ENCODE assay signal across 2 cellular contexts in the genomic region with DNA sequence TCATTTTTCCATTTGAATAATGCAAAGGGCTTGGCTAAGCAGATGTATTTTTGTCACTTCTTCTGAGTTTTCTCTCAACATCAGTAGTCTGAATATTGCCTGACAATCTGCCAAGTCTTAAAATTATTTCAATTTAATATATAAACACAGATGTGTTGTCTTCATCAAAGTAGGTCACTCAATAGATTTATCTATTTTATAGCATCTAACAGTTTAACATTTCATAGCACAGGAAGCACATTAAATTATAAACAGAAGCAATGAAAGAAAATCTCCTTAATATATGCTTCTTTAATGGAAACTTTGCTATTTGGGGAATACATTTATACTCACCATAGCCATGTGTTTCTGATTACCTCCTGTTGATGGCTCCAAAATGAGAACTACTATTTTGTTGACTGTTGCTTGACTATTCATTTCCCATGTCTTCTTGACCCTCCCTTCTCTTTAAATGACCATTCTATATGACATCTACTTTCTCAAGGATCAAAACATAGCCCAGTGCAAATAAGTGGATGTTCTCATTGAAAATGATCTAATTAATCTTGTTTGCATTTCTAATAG.
TF ChIP-seq lines count a peak whose summit lies in the region.

No MANE protein-coding gene starts in this region.

TF ChIP-seq in SK-N-SH, 30 proteins besides CTCF, POLR2A, EP300 and RAD21:
- TF ChIP-seq TCF12 (IDR thresholded peaks at IDR 0.05) (peak; percentile 79), RFX5 (IDR thresholded peaks at IDR 0.05; ENCODE audit: low read length) (no peak)

TF ChIP-seq in SK-N-SH treated with all-trans-retinoic acid at 6 μM for 48 hours, 23 proteins besides CTCF, POLR2A, EP300 and RAD21:
- TF ChIP-seq, protein P1, sequence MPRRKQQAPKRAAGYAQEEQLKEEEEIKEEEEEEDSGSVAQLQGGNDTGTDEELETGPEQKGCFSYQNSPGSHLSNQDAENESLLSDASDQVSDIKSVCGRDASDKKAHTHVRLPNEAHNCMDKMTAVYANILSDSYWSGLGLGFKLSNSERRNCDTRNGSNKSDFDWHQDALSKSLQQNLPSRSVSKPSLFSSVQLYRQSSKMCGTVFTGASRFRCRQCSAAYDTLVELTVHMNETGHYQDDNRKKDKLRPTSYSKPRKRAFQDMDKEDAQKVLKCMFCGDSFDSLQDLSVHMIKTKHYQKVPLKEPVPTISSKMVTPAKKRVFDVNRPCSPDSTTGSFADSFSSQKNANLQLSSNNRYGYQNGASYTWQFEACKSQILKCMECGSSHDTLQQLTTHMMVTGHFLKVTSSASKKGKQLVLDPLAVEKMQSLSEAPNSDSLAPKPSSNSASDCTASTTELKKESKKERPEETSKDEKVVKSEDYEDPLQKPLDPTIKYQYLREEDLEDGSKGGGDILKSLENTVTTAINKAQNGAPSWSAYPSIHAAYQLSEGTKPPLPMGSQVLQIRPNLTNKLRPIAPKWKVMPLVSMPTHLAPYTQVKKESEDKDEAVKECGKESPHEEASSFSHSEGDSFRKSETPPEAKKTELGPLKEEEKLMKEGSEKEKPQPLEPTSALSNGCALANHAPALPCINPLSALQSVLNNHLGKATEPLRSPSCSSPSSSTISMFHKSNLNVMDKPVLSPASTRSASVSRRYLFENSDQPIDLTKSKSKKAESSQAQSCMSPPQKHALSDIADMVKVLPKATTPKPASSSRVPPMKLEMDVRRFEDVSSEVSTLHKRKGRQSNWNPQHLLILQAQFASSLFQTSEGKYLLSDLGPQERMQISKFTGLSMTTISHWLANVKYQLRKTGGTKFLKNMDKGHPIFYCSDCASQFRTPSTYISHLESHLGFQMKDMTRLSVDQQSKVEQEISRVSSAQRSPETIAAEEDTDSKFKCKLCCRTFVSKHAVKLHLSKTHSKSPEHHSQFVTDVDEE (CRISPR knock-in tag; IDR thresholded peaks at IDR 0.05): no peak
- no peak for TF ChIP-seq ZFP3 (CRISPR knock-in tag; IDR thresholded peaks at IDR 0.05)
- TF ChIP-seq POU6F1 (CRISPR knock-in tag; IDR thresholded peaks at IDR 0.05; ENCODE audit: borderline replicate concordance, low read depth): no peak
- TF ChIP-seq, protein P2, sequence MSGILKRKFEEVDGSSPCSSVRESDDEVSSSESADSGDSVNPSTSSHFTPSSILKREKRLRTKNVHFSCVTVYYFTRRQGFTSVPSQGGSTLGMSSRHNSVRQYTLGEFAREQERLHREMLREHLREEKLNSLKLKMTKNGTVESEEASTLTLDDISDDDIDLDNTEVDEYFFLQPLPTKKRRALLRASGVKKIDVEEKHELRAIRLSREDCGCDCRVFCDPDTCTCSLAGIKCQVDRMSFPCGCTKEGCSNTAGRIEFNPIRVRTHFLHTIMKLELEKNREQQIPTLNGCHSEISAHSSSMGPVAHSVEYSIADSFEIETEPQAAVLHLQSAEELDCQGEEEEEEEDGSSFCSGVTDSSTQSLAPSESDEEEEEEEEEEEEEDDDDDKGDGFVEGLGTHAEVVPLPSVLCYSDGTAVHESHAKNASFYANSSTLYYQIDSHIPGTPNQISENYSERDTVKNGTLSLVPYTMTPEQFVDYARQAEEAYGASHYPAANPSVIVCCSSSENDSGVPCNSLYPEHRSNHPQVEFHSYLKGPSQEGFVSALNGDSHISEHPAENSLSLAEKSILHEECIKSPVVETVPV (CRISPR knock-in tag; IDR thresholded peaks at IDR 0.05): no peak
- TF ChIP-seq, protein P3, sequence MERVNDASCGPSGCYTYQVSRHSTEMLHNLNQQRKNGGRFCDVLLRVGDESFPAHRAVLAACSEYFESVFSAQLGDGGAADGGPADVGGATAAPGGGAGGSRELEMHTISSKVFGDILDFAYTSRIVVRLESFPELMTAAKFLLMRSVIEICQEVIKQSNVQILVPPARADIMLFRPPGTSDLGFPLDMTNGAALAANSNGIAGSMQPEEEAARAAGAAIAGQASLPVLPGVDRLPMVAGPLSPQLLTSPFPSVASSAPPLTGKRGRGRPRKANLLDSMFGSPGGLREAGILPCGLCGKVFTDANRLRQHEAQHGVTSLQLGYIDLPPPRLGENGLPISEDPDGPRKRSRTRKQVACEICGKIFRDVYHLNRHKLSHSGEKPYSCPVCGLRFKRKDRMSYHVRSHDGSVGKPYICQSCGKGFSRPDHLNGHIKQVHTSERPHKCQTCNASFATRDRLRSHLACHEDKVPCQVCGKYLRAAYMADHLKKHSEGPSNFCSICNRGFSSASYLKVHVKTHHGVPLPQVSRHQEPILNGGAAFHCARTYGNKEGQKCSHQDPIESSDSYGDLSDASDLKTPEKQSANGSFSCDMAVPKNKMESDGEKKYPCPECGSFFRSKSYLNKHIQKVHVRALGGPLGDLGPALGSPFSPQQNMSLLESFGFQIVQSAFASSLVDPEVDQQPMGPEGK (CRISPR knock-in tag; IDR thresholded peaks at IDR 0.05; ENCODE audit: borderline replicate concordance): no peak
- TF ChIP-seq ESRRG (CRISPR knock-in tag; IDR thresholded peaks at IDR 0.05): no peak
- TF ChIP-seq ZNF8 (CRISPR knock-in tag; IDR thresholded peaks at IDR 0.05): no peak
- TF ChIP-seq TOX (CRISPR knock-in tag; IDR thresholded peaks at IDR 0.05; ENCODE audit: borderline replicate concordance): no peak
- no peak for TF ChIP-seq ZC3H10 (CRISPR knock-in tag; IDR thresholded peaks at IDR 0.05)
- no peak for TF ChIP-seq BACH2 (CRISPR knock-in tag; IDR thresholded peaks at IDR 0.05; ENCODE audit: borderline replicate concordance)
- TF ChIP-seq SNAI2 (CRISPR knock-in tag; IDR thresholded peaks at IDR 0.05): no peak
- no peak for TF ChIP-seq ZNF565 (CRISPR knock-in tag; conservative IDR thresholded peaks at IDR 0.05; ENCODE audit: low read depth)
TF ChIP-seq in SK-N-SH treated with all-trans-retinoic acid at 6 μM for 48 hours: peak in this region for 0.
